ENCODE assay signal across 2 cellular contexts in genomic region chr7:73650524-73650923, GRCh38.
TF ChIP-seq lines count a peak whose summit lies in the region.

No MANE protein-coding gene starts in this region.

TF ChIP-seq in Ishikawa, 13 proteins besides CTCF, POLR2A, EP300 and RAD21:
- TF ChIP-seq, protein P1, sequence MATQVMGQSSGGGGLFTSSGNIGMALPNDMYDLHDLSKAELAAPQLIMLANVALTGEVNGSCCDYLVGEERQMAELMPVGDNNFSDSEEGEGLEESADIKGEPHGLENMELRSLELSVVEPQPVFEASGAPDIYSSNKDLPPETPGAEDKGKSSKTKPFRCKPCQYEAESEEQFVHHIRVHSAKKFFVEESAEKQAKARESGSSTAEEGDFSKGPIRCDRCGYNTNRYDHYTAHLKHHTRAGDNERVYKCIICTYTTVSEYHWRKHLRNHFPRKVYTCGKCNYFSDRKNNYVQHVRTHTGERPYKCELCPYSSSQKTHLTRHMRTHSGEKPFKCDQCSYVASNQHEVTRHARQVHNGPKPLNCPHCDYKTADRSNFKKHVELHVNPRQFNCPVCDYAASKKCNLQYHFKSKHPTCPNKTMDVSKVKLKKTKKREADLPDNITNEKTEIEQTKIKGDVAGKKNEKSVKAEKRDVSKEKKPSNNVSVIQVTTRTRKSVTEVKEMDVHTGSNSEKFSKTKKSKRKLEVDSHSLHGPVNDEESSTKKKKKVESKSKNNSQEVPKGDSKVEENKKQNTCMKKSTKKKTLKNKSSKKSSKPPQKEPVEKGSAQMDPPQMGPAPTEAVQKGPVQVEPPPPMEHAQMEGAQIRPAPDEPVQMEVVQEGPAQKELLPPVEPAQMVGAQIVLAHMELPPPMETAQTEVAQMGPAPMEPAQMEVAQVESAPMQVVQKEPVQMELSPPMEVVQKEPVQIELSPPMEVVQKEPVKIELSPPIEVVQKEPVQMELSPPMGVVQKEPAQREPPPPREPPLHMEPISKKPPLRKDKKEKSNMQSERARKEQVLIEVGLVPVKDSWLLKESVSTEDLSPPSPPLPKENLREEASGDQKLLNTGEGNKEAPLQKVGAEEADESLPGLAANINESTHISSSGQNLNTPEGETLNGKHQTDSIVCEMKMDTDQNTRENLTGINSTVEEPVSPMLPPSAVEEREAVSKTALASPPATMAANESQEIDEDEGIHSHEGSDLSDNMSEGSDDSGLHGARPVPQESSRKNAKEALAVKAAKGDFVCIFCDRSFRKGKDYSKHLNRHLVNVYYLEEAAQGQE (IDR thresholded peaks at IDR 0.05; ENCODE audit: low read depth): peak; percentile 53
- TF ChIP-seq CREB1 (IDR thresholded peaks at IDR 0.05; ENCODE audit: low read depth): no peak
- TF ChIP-seq, protein P2, sequence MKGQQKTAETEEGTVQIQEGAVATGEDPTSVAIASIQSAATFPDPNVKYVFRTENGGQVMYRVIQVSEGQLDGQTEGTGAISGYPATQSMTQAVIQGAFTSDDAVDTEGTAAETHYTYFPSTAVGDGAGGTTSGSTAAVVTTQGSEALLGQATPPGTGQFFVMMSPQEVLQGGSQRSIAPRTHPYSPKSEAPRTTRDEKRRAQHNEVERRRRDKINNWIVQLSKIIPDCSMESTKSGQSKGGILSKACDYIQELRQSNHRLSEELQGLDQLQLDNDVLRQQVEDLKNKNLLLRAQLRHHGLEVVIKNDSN (IDR thresholded peaks at IDR 0.05): peak; percentile 71

TF ChIP-seq in K562, 482 proteins besides CTCF, POLR2A, EP300 and RAD21:
- TF ChIP-seq SRSF9 (IDR thresholded peaks at IDR 0.05; ENCODE audit: borderline replicate concordance, low read depth, low read length) (no peak), TOE1 (IDR thresholded peaks at IDR 0.05; ENCODE audit: borderline replicate concordance) (peak; percentile 90), TOE1 (CRISPR knock-in tag; IDR thresholded peaks at IDR 0.05; ENCODE audit: borderline replicate concordance, low read depth) (no peak), SETDB1 (IDR thresholded peaks at IDR 0.05; ENCODE audit: low read length) (no peak), NR4A1 (CRISPR knock-in tag; IDR thresholded peaks at IDR 0.05) (no peak), NR4A1 (tag; IDR thresholded peaks at IDR 0.05) (no peak), TCF7L2 (IDR thresholded peaks at IDR 0.05; ENCODE audit: low read depth, low read length) (no peak), ZNF121 (CRISPR knock-in tag; conservative IDR thresholded peaks at IDR 0.05) (no peak), KDM2B (CRISPR knock-in tag; IDR thresholded peaks at IDR 0.05) (no peak), JUNB (CRISPR knock-in tag; conservative IDR thresholded peaks at IDR 0.05) (no peak), POLR2AphosphoS2 (IDR thresholded peaks at IDR 0.05; ENCODE audit: low read length) (no peak), CSDE1 (IDR thresholded peaks at IDR 0.05) (no peak), ATF4 (CRISPR knock-in tag; IDR thresholded peaks at IDR 0.05) (no peak), RAD51 (IDR thresholded peaks at IDR 0.05; ENCODE audit: borderline replicate concordance, low read depth) (peak; percentile 91), CBFA2T2 (conservative IDR thresholded peaks at IDR 0.05) (peak; percentile 66), NONO (IDR thresholded peaks at IDR 0.05; ENCODE audit: low read depth in 2 of 2, low read length in 1 of 2) (no peak), BRD4 (IDR thresholded peaks at IDR 0.05) (no peak), SNIP1 (IDR thresholded peaks at IDR 0.05; ENCODE audit: low read depth) (no peak), HNRNPK (IDR thresholded peaks at IDR 0.05; ENCODE audit: low read depth, low read length, poor library complexity, severe bottlenecking) (no peak), TFE3 (CRISPR knock-in tag; IDR thresholded peaks at IDR 0.05) (peak; percentile 94)
- TF ChIP-seq, protein P3, sequence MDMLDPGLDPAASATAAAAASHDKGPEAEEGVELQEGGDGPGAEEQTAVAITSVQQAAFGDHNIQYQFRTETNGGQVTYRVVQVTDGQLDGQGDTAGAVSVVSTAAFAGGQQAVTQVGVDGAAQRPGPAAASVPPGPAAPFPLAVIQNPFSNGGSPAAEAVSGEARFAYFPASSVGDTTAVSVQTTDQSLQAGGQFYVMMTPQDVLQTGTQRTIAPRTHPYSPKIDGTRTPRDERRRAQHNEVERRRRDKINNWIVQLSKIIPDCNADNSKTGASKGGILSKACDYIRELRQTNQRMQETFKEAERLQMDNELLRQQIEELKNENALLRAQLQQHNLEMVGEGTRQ (CRISPR knock-in tag; IDR thresholded peaks at IDR 0.05): peak; percentile 56
- TF ChIP-seq, protein P4, sequence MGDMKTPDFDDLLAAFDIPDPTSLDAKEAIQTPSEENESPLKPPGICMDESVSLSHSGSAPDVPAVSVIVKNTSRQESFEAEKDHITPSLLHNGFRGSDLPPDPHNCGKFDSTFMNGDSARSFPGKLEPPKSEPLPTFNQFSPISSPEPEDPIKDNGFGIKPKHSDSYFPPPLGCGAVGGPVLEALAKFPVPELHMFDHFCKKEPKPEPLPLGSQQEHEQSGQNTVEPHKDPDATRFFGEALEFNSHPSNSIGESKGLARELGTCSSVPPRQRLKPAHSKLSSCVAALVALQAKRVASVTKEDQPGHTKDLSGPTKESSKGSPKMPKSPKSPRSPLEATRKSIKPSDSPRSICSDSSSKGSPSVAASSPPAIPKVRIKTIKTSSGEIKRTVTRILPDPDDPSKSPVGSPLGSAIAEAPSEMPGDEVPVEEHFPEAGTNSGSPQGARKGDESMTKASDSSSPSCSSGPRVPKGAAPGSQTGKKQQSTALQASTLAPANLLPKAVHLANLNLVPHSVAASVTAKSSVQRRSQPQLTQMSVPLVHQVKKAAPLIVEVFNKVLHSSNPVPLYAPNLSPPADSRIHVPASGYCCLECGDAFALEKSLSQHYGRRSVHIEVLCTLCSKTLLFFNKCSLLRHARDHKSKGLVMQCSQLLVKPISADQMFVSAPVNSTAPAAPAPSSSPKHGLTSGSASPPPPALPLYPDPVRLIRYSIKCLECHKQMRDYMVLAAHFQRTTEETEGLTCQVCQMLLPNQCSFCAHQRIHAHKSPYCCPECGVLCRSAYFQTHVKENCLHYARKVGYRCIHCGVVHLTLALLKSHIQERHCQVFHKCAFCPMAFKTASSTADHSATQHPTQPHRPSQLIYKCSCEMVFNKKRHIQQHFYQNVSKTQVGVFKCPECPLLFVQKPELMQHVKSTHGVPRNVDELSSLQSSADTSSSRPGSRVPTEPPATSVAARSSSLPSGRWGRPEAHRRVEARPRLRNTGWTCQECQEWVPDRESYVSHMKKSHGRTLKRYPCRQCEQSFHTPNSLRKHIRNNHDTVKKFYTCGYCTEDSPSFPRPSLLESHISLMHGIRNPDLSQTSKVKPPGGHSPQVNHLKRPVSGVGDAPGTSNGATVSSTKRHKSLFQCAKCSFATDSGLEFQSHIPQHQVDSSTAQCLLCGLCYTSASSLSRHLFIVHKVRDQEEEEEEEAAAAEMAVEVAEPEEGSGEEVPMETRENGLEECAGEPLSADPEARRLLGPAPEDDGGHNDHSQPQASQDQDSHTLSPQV (IDR thresholded peaks at IDR 0.05): no peak
- TF ChIP-seq, protein P2 (CRISPR knock-in tag; IDR thresholded peaks at IDR 0.05): peak; percentile 65
